8 cellular contexts compared by ENCODE assay signal in the genomic region with DNA sequence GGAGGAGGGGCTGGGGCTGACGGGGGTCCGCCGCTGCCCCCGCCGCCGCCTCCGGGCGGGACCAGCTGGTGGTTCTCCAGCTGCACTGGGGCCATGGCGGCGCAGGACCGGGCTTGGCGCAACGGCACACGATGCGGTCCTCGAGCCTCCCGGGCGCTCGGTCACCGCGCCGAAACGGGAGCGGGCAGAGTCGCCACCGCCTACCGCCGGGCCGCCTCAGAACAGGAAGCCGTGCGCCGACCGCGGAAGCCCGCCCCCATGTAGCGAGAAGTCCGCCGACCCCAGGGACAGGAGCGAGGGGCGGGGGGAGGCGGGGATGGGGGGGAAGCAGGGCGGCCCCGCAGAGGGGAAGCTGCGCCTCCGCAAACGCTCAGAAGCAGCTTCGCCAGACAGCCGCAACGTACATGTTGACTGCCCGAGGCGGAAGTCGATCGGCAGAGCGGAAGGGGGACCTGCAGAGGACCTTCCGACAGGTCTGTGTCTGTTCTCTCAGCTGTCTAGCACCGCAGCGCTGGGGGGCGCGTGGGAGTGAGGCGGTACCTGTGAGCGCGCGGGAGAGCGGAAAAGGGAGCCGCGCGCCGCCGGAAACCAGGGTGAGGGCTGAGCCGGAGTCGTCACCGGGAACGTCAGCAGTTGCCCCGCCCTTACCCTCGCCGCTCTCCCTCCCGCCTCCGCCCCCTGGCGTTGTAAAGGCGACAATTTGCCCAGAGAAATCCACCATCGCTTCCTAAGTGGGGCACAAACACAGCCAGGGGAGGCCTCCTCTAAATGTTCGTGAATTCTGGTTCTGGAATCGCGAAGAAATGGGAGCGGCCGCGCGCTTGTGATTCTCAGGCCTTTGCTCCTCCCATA. TPM values are rescaled to one million over a fixed set of nuclear protein-coding genes. Genes with fewer than 3 reads are reported as not detected.
DNase-seq lines count a peak whose midpoint lies in the region; FAIRE-seq and TF ChIP-seq lines count a peak whose summit lies in the region.

A gene (minus strand): TSS at position 225 of the 852 bp plus-strand sequence. CDS start 130 bp downstream, at position 95.

- intact Hi-C loops in stomach (cut with DNase I; ENCODE audit: low total_unique reads), result no loop called here

- no peaks in the 10 kb centered on the region for H3K36me3 ChIP-seq in neural cell (ENCODE audit: insufficient read depth, low read length)
- H3K36me3 ChIP-seq in stomach, result no peaks in the 10 kb centered on the region

- H4K20me1 ChIP-seq in H9 (ENCODE audit: control insufficient read depth, insufficient read depth, insufficient read length), result no peaks in the 10 kb centered on the region
- no peaks in the 10 kb centered on the region for H4K20me1 ChIP-seq in neural cell (ENCODE audit: insufficient read depth)

- no peak within 1 kb of the TSS for H3K23ac ChIP-seq in H9 (ENCODE audit: insufficient read length, low read depth, low read length)

- no peaks in the 10 kb centered on the region for H3K9me3 ChIP-seq in H9 (ENCODE audit: control insufficient read depth, low read depth, low read length)
- H3K9me3 ChIP-seq in neural cell (ENCODE audit: low read length), result no peaks in the 10 kb centered on the region
- no peaks in the 10 kb centered on the region for H3K9me3 ChIP-seq in stomach

- no peaks in the 10 kb centered on the region for H3K27me3 Mint-ChIP-seq in H9 (ENCODE audit: low read depth)

- H3K4me3 Mint-ChIP-seq in H9, result peak within 1 kb of the TSS; percentile 84 to 88

- no peak within 1 kb of the TSS for H4K91ac ChIP-seq in H9 (ENCODE audit: insufficient read length, low read depth, low read length)

- H3F3A ChIP-seq in neural cell (ENCODE audit: insufficient read depth, low read length, poor library complexity, severe bottlenecking), result no peaks in the 10 kb centered on the region

- H3K79me2 ChIP-seq in H9 (ENCODE audit: insufficient read depth, low read length) (peaks cover 22% of the 10 kb centered on the region; the same call in 1 of the 2 replicates), neural cell (replicated peaks; ENCODE audit: insufficient read depth, low read length) (peaks cover 32% of the 10 kb centered on the region)

- peak; percentile 34 for TF ChIP-seq RAD21 in neural cell (conservative IDR thresholded peaks at IDR 0.05)

- H3K14ac ChIP-seq in H9 (ENCODE audit: insufficient read depth, low read length), result peak within 1 kb of the TSS; percentile 60

- H2AK5ac ChIP-seq in H9 (ENCODE audit: insufficient read length, low read length), result no peak within 1 kb of the TSS

- H3K56ac ChIP-seq in H9 (ENCODE audit: insufficient read length, low read depth, low read length), result no peak within 1 kb of the TSS

- peak; percentile 54 for TF ChIP-seq EP300 in neural cell (conservative IDR thresholded peaks at IDR 0.05; ENCODE audit: poor library complexity, severe bottlenecking)
- no peak for TF ChIP-seq EP300 in stomach (IDR thresholded peaks at IDR 0.05)

- FAIRE-seq in G401.6 (lab: Jason Lieb, UNC), result peak; percentile 94

- no peak within 1 kb of the TSS for H4K8ac ChIP-seq in H9 (replicated peaks; ENCODE audit: insufficient read length, low read depth, low read length)

- no peaks in the 10 kb centered on the region for H3K79me1 ChIP-seq in H9 (ENCODE audit: insufficient read depth, low read depth, low read length, poor library complexity, severe bottlenecking)

- H2BK5ac ChIP-seq in H9 (ENCODE audit: insufficient read length, low read length), result no peak within 1 kb of the TSS

- peak within 1 kb of the TSS; percentile 95 to 98 (median 97) for H3K27ac Mint-ChIP-seq in H9

- peak in 1 of 4 donors; percentile 60 for TF ChIP-seq POLR2A in stomach (IDR thresholded peaks at IDR 0.05)

- H2AFZ ChIP-seq in H9 (ENCODE audit: low read length) (no peak within 1 kb of the TSS), neural cell (ENCODE audit: low read depth, low read length) (peak within 1 kb of the TSS; percentile 45)

- H4K5ac ChIP-seq in H9 (ENCODE audit: insufficient read length, low read depth, low read length), result no peak within 1 kb of the TSS

- H3K27me3 ChIP-seq in H9 (ENCODE audit: insufficient read depth, low read length) (no peaks in the 10 kb centered on the region), neural cell (ENCODE audit: insufficient read depth, low read depth, low read length) (no peaks in the 10 kb centered on the region), stomach (peaks cover 0 to 4% (median 0%) of the 10 kb centered on the region in 3 donors)

- TF ChIP-seq CTCF in H9 (conservative IDR thresholded peaks at IDR 0.05) (peak; percentile 57), fibroblast of the aortic adventitia (IDR thresholded peaks at IDR 0.05; ENCODE audit: insufficient read depth, low read length) (peak; percentile 67), neural cell (IDR thresholded peaks at IDR 0.05; ENCODE audit: poor library complexity, severe bottlenecking) (peak; percentile 68), stomach (IDR thresholded peaks at IDR 0.05) (peak in 3 of 7 experiments; percentile 14 to 57 (median 54))

- H3K4me1 ChIP-seq in H9 (ENCODE audit: insufficient read depth, low read length) (no peaks in the 10 kb centered on the region), stomach (peaks cover 0 to 47% (median 22%) of the 10 kb centered on the region in 4 donors)

- no peak within 1 kb of the TSS for H3K4ac ChIP-seq in H9 (ENCODE audit: low read depth, low read length)

- peaks cover 20 to 30% of the 10 kb centered on the region in 2 experiments for H3K4me1 Mint-ChIP-seq in H9

- H3K4me2 ChIP-seq in H9 (ENCODE audit: insufficient read depth, insufficient read length, low read length) (peak within 1 kb of the TSS; percentile 63), neural cell (ENCODE audit: low read length) (peak within 1 kb of the TSS; percentile 73)

- H3K9ac ChIP-seq in H9 (ENCODE audit: extremely low read depth, insufficient read length, low read length) (peak within 1 kb of the TSS; percentile 65), neural cell (ENCODE audit: low read length) (peak within 1 kb of the TSS; percentile 76)

- peaks cover 54 to 56% of the 10 kb centered on the region in 2 experiments for H3K9me3 Mint-ChIP-seq in H9

- H3K18ac ChIP-seq in H9 (ENCODE audit: insufficient read length, low read depth, low read length), result peak within 1 kb of the TSS; percentile 45

- H3T11ph ChIP-seq in H9 (ENCODE audit: low read length), result no peak within 1 kb of the TSS

- peaks cover 17 to 29% (median 24%) of the 10 kb centered on the region in 3 experiments for H3K36me3 Mint-ChIP-seq in H9 (ENCODE audit: insufficient read depth in 1 of 3, low read depth in 3 of 3)

- no peak within 1 kb of the TSS for H2BK120ac ChIP-seq in H9 (ENCODE audit: low read depth, low read length, poor library complexity, severe bottlenecking)

- no peaks in the 10 kb centered on the region for H3K9me2 ChIP-seq in neural cell (ENCODE audit: insufficient read depth, low read length)

- no peak within 1 kb of the TSS for H2BK15ac ChIP-seq in H9 (ENCODE audit: low read depth, low read length)

- peak; percentile 89 for DNase-seq in H9
- peak; percentile 92 for DNase-seq in M059J (ENCODE audit: low read depth)
- peak; percentile 55 to 77 for DNase-seq in SHP77 (lab: John Stamatoyannopoulos, UW)
- DNase-seq in activated effector memory CD4-positive, alpha-beta T cell treated with anti-CD3 and anti-CD28 coated beads, Interleukin-2, amount 50 U/mL, for 16 hours, result peak; percentile 96
- DNase-seq in fibroblast of the aortic adventitia (ENCODE audit: low read depth), result peak; percentile 76
- peak; percentile 86 for DNase-seq in stomach

- no peak within 1 kb of the TSS for H3K27ac ChIP-seq in H9 (ENCODE audit: insufficient read length, low read depth, low read length)
- peak within 1 kb of the TSS; percentile 90 for H3K27ac ChIP-seq in neural cell (ENCODE audit: low read length)
- H3K27ac ChIP-seq in stomach, result peak within 1 kb of the TSS; percentile 95 to 98 (median 97)

- no CpG with 5 or more reads among the region's 88 CpGs for WGBS in H9 (ENCODE audit: extremely low coverage, insufficient read length, low lambda C conversion rate)
- 0 to 2% (median 1%) methylated on average over 15 to 83 of the region's 88 CpGs for WGBS in stomach, 5 donors

- no peak within 1 kb of the TSS for H2BK20ac ChIP-seq in H9 (ENCODE audit: low read depth, low read length, poor library complexity, severe bottlenecking)

- H3K23me2 ChIP-seq in H9 (ENCODE audit: insufficient read length, low read depth, low read length, poor library complexity, severe bottlenecking), result no peaks in the 10 kb centered on the region

- H2BK12ac ChIP-seq in H9 (ENCODE audit: insufficient read length, low read depth, low read length), result no peak within 1 kb of the TSS

- H3K4me3 ChIP-seq in fibroblast of the aortic adventitia (ENCODE audit: low read depth, low read length) (peak within 1 kb of the TSS; percentile 86), neural cell (ENCODE audit: low read length) (peak within 1 kb of the TSS; percentile 72), stomach (peak within 1 kb of the TSS; percentile 67 to 82 (median 72))

RNA-seq across cellular contexts. Expression of the gene that starts here (rescaled TPM):
- total RNA-seq in H9 (2021) (125 and 136 TPM in 2 replicates), fibroblast of the aortic adventitia (ENCODE audit: low replicate concordance) (24.8 and 28.3 TPM in 2 replicates), stomach (100 to 1,000 TPM in 1 of 5 donors, 10 to 100 TPM in 4; 36.8 to 107 (median 63.0) TPM)
- total RNA-seq in M059J (2014; rRNA removed; shearing (Covaris generic)), result 28.0 and 46.8 TPM in 2 replicates
- polyA plus RNA-seq in neural cell (15.0 and 22.4 TPM in 2 replicates), stomach (10 to 100 TPM in 1 of 3 donors, 1 to 10 TPM in 2; 5.5 to 12.5 (median 7.0) TPM)
- polyA minus RNA-seq in neural cell, result 27.8 and 57.8 TPM in 2 replicates
